Comparison of ENCODE assay signal across 21 cellular contexts in genomic region chr5:153742071-153742470, GRCh38.
"Had no signal": no experiment of that assay in that cellular context is flagged by ENCODE, and none has a peak within 500 bp of the region (broad histone marks: within the 10 kb centered on the region; RNA-seq: fewer than 3 reads in every experiment).

No MANE protein-coding gene starts in this region.

- H3K27ac Mint-ChIP-seq: effector memory CD8-positive, alpha-beta T cell; memory B cell; natural killer cell; stimulated activated effector memory CD8-positive, alpha-beta T cell treated with anti-CD3 and anti-CD28 coated beads, Interleukin-12 subunit alpha, Interleukin-12 subunit beta, amount 100 ng/mL, for 72 hours had no signal

- H3K9me3 Mint-ChIP-seq: effector memory CD8-positive, alpha-beta T cell; stimulated activated effector memory CD8-positive, alpha-beta T cell treated with anti-CD3 and anti-CD28 coated beads, Interleukin-12 subunit alpha, Interleukin-12 subunit beta, amount 100 ng/mL, for 72 hours had no signal

- H3K4me1 Mint-ChIP-seq: memory B cell; natural killer cell; stimulated activated effector memory CD8-positive, alpha-beta T cell treated with anti-CD3 and anti-CD28 coated beads, Interleukin-12 subunit alpha, Interleukin-12 subunit beta, amount 100 ng/mL, for 72 hours had no signal

- H3K4me3 Mint-ChIP-seq: effector memory CD8-positive, alpha-beta T cell; memory B cell; natural killer cell; stimulated activated effector memory CD8-positive, alpha-beta T cell treated with anti-CD3 and anti-CD28 coated beads, Interleukin-12 subunit alpha, Interleukin-12 subunit beta, amount 100 ng/mL, for 72 hours had no signal

- H3K36me3 Mint-ChIP-seq: memory B cell; natural killer cell; stimulated activated effector memory CD8-positive, alpha-beta T cell treated with anti-CD3 and anti-CD28 coated beads, Interleukin-12 subunit alpha, Interleukin-12 subunit beta, amount 100 ng/mL, for 72 hours had no signal

- DNase-seq: cortex of kidney; effector memory CD8-positive, alpha-beta T cell; foreskin fibroblast; gastrocnemius medialis; heart right ventricle; kidney; natural killer cell; occipital lobe; ovary; posterior cingulate gyrus; psoas muscle; right cardiac atrium; sigmoid colon; stimulated activated CD4-positive, alpha-beta T cell treated with anti-CD3 and anti-CD28 coated beads, Interleukin-2, amount 100 ng/mL, for 24 hours; stimulated activated CD4-positive, alpha-beta T cell treated with anti-CD3 and anti-CD28 coated beads, Interleukin-4, amount 100 ng/mL, for 24 hours; stimulated activated naive CD4-positive, alpha-beta T cell treated with Interleukin-2 at 50 U/mL for 16 hours; stomach; thyroid gland; trophoblast cell had no signal
